24 cellular contexts compared by ENCODE assay signal in genomic region chr6:158697798-158698197, GRCh38. TPM values are rescaled to one million over a fixed set of nuclear protein-coding genes. Genes with fewer than 3 reads are reported as not detected.
A peak's percentile ranks its signal among the peaks of the same experiment; 100 is the strongest.
DNase-seq lines count a peak whose midpoint lies in the region; TF ChIP-seq lines count a peak whose summit lies in the region.
"Had no signal": no experiment of that assay in that cellular context is flagged by ENCODE, and none has a peak within 500 bp of the region (broad histone marks: within the 10 kb centered on the region; RNA-seq: fewer than 3 reads in every experiment).

No MANE protein-coding gene starts in this region.

- peaks cover 83% of the 10 kb centered on the region for H3K36me3 Mint-ChIP-seq in activated T-helper 2 cell treated with anti-CD3 and anti-CD28 coated beads, Interferon-gamma antibody, Interleukin-2, Interleukin-4, amounts not matched to agents 10 μg/mL and 5 μg/mL and 100 μg/mL, durations not matched to agents 14 hours and 24 hours and 36 hours (ENCODE audit: low read depth)

- H3K4me3 ChIP-seq in esophagus muscularis mucosa = no peak overlapping the region
- H3K4me3 ChIP-seq: GM12878, SJSA1, upper lobe of left lung had no signal

- WGBS in esophagus muscularis mucosa = 83% methylated on average over 2 of the region's 2 CpGs

- no peaks in the 10 kb centered on the region for H3K27me3 Mint-ChIP-seq in activated T-helper 2 cell treated with anti-CD3 and anti-CD28 coated beads, Interferon-gamma antibody, Interleukin-2, Interleukin-4, amounts not matched to agents 10 μg/mL and 5 μg/mL and 100 μg/mL, durations not matched to agents 14 hours and 24 hours and 36 hours (ENCODE audit: low read depth)
- H3K27me3 Mint-ChIP-seq: activated B cell treated with CpG ODN at 0.5 μM for 24 hours; activated CD4-positive, alpha-beta memory T cell treated with anti-CD3 and anti-CD28 coated beads, Interleukin-2, amount 10 ng/mL, durations not matched to agents 7 days and 5 days; stimulated activated naive B cell treated with anti-CD40 and anti-IgM and Interleukin-4, amounts not matched to agents 10 μg/mL and 1 μg/mL and 100 μg/mL, for 72 hours had no signal

- peaks cover 0 to 6% (median 1%) of the 10 kb centered on the region in 4 donors for H3K4me1 ChIP-seq in esophagus muscularis mucosa
- H3K4me1 ChIP-seq: foreskin keratinocyte, SJSA1, upper lobe of left lung had no signal

- intact Hi-C loops in activated T-helper 2 cell treated with anti-CD3 and anti-CD28 coated beads, Interferon-gamma antibody, Interleukin-2, Interleukin-4, amounts not matched to agents 10 μg/mL and 5 μg/mL and 100 μg/mL, durations not matched to agents 14 hours and 24 hours and 36 hours (cut with micrococcal nuclease) = loop anchor here (2.0 to 10.0 kb wide), 2 partner anchors 53 to 483 kb away; partner anchors contain the start of gene DYNLT1
- intact Hi-C loops in esophagus muscularis mucosa (cut with DNase I) = loop anchor here (10.0 kb wide), 1 partner anchor 63 kb away; no protein-coding TSS in a partner anchor

- no peaks in the 10 kb centered on the region for H3K36me3 ChIP-seq in esophagus muscularis mucosa
- H3K36me3 ChIP-seq: upper lobe of left lung had no signal

- TF ChIP-seq EP300 in esophagus muscularis mucosa (IDR thresholded peaks at IDR 0.05) = no peak

- no peak overlapping the region for H3K4me3 Mint-ChIP-seq in activated T-helper 2 cell treated with anti-CD3 and anti-CD28 coated beads, Interferon-gamma antibody, Interleukin-2, Interleukin-4, amounts not matched to agents 10 μg/mL and 5 μg/mL and 100 μg/mL, durations not matched to agents 14 hours and 24 hours and 36 hours (ENCODE audit: low read depth)
- H3K4me3 Mint-ChIP-seq: activated B cell treated with CpG ODN at 0.5 μM for 24 hours; activated CD4-positive, alpha-beta memory T cell treated with anti-CD3 and anti-CD28 coated beads, Interleukin-2, amount 10 ng/mL, durations not matched to agents 7 days and 5 days; stimulated activated naive B cell treated with anti-CD40 and anti-IgM and Interleukin-4, amounts not matched to agents 10 μg/mL and 1 μg/mL and 100 μg/mL, for 72 hours had no signal

- peak; percentile 81 for DNase-seq in A172 (ENCODE audit: low spot score)
- peak; percentile 56 for DNase-seq in EL
- no peak for DNase-seq in activated T-helper 2 cell treated with anti-CD3 and anti-CD28 coated beads, Interferon-gamma antibody, Interleukin-2, Interleukin-4, amounts not matched to agents 10 μg/mL and 5 μg/mL and 100 μg/mL, durations not matched to agents 14 hours and 24 hours and 36 hours (ENCODE audit: low spot score)
- peak; percentile 56 for DNase-seq in left kidney (ENCODE audit: low read depth, low spot score)
- no peak for DNase-seq in esophagus muscularis mucosa (ENCODE audit: extremely low spot score)
- DNase-seq in nucleus accumbens (lab: John Stamatoyannopoulos, UW) = no peak
- DNase-seq in activated gamma-delta T cell treated with Interleukin-2 at 50 U/mL for 16 hours = no peak
- no peak for DNase-seq in SIG-M5 treated with dmso at 0.1 percent for 504 hours (lab: John Stamatoyannopoulos, UW; ENCODE audit: unreplicated experiment)
- DNase-seq: activated B cell treated with CpG ODN at 0.5 μM for 24 hours; activated CD4-positive, alpha-beta memory T cell treated with anti-CD3 and anti-CD28 coated beads, Interleukin-2, amount 10 ng/mL, durations not matched to agents 7 days and 5 days; activated gamma-delta T cell; AML-193; anterior cingulate cortex; foreskin keratinocyte; Karpas-422; left cardiac atrium; NCI-H1092 treated with DMSO at 0.1 percent for 48 hours; NCI-H526 treated with DMSO at 0.1 percent for 48 hours; retina; stimulated activated CD4-positive, alpha-beta T cell treated with anti-CD3 and anti-CD28 coated beads, Interleukin-15, amount 100 ng/mL, for 24 hours; stimulated activated naive B cell treated with anti-CD40 and anti-IgM and Interleukin-4, amounts not matched to agents 10 μg/mL and 1 μg/mL and 100 μg/mL, for 72 hours; upper lobe of left lung had no signal

- peak overlapping the region; percentile 91 for H3K27ac Mint-ChIP-seq in activated T-helper 2 cell treated with anti-CD3 and anti-CD28 coated beads, Interferon-gamma antibody, Interleukin-2, Interleukin-4, amounts not matched to agents 10 μg/mL and 5 μg/mL and 100 μg/mL, durations not matched to agents 14 hours and 24 hours and 36 hours
- H3K27ac Mint-ChIP-seq: activated B cell treated with CpG ODN at 0.5 μM for 24 hours; activated CD4-positive, alpha-beta memory T cell treated with anti-CD3 and anti-CD28 coated beads, Interleukin-2, amount 10 ng/mL, durations not matched to agents 7 days and 5 days; stimulated activated naive B cell treated with anti-CD40 and anti-IgM and Interleukin-4, amounts not matched to agents 10 μg/mL and 1 μg/mL and 100 μg/mL, for 72 hours had no signal

- no peaks in the 10 kb centered on the region for H3K9me3 ChIP-seq in esophagus muscularis mucosa
- H3K9me3 ChIP-seq: SJSA1, upper lobe of left lung had no signal

- no peak for TF ChIP-seq POLR2A in esophagus muscularis mucosa (IDR thresholded peaks at IDR 0.05; ENCODE audit: low read depth)

- no peak overlapping the region for H3K27ac ChIP-seq in esophagus muscularis mucosa (replicated peaks in 1 of 4)
- H3K27ac ChIP-seq: foreskin keratinocyte, SJSA1, upper lobe of left lung had no signal

- no peaks in the 10 kb centered on the region for H3K27me3 ChIP-seq in esophagus muscularis mucosa
- H3K27me3 ChIP-seq: foreskin keratinocyte, SJSA1, upper lobe of left lung had no signal

- no peak for TF ChIP-seq CTCF in esophagus muscularis mucosa (IDR thresholded peaks at IDR 0.05)

- peaks cover 25% of the 10 kb centered on the region for H3K4me1 Mint-ChIP-seq in activated T-helper 2 cell treated with anti-CD3 and anti-CD28 coated beads, Interferon-gamma antibody, Interleukin-2, Interleukin-4, amounts not matched to agents 10 μg/mL and 5 μg/mL and 100 μg/mL, durations not matched to agents 14 hours and 24 hours and 36 hours (ENCODE audit: low read depth)
- H3K4me1 Mint-ChIP-seq: activated B cell treated with CpG ODN at 0.5 μM for 24 hours had no signal

- no peaks in the 10 kb centered on the region for H3K9me3 Mint-ChIP-seq in activated T-helper 2 cell treated with anti-CD3 and anti-CD28 coated beads, Interferon-gamma antibody, Interleukin-2, Interleukin-4, amounts not matched to agents 10 μg/mL and 5 μg/mL and 100 μg/mL, durations not matched to agents 14 hours and 24 hours and 36 hours
- H3K9me3 Mint-ChIP-seq: activated B cell treated with CpG ODN at 0.5 μM for 24 hours; activated CD4-positive, alpha-beta memory T cell treated with anti-CD3 and anti-CD28 coated beads, Interleukin-2, amount 10 ng/mL, durations not matched to agents 7 days and 5 days; stimulated activated naive B cell treated with anti-CD40 and anti-IgM and Interleukin-4, amounts not matched to agents 10 μg/mL and 1 μg/mL and 100 μg/mL, for 72 hours had no signal

RNA-seq across cellular contexts. Expression of gene SYTL3, which starts 47.9 kb away (rescaled TPM):
- total RNA-seq in A172 (2014; rRNA removed; shearing (Covaris generic)) = 1.7 and 2.0 TPM in 2 replicates
- total RNA-seq in activated T-helper 2 cell treated with anti-CD3 and anti-CD28 coated beads, Interferon-gamma antibody, Interleukin-2, Interleukin-4, amounts not matched to agents 10 μg/mL and 5 μg/mL and 100 μg/mL, durations not matched to agents 14 hours and 24 hours and 36 hours = 232 and 242 TPM in 2 replicates
- total RNA-seq in esophagus muscularis mucosa = 10 to 100 TPM in 1 of 4 donors, 1 to 10 TPM in 3; 4.8 to 10.1 (median 7.6) TPM

RNA-seq across cellular contexts. Expression of gene DYNLT1, which starts 53.3 kb away (rescaled TPM):
- total RNA-seq in A172 (2014; rRNA removed; shearing (Covaris generic)) = 128 and 154 TPM in 2 replicates
- 94.4 and 108 TPM in 2 replicates for total RNA-seq in activated T-helper 2 cell treated with anti-CD3 and anti-CD28 coated beads, Interferon-gamma antibody, Interleukin-2, Interleukin-4, amounts not matched to agents 10 μg/mL and 5 μg/mL and 100 μg/mL, durations not matched to agents 14 hours and 24 hours and 36 hours
- total RNA-seq in esophagus muscularis mucosa = 100 to 1,000 TPM in 3 of 4 donors, 10 to 100 TPM in 1; 90.7 to 147 (median 102) TPM

Comparison
In these comparisons a context has a peak if more than half of its experiments do, and no peak if none do; other contexts are left out.
1. DNase-seq: peak in A172 (single experiment), EL (single experiment) and left kidney (single experiment); none in activated T-helper 2 cell treated with anti-CD3 and anti-CD28 coated beads, Interferon-gamma antibody, Interleukin-2, Interleukin-4, amounts not matched to agents 10 μg/mL and 5 μg/mL and 100 μg/mL, durations not matched to agents 14 hours and 24 hours and 36 hours (single experiment), esophagus muscularis mucosa (single experiment), nucleus accumbens (0 of 56), activated gamma-delta T cell treated with Interleukin-2 at 50 U/mL for 16 hours (single experiment) and SIG-M5 treated with dmso at 0.1 percent for 504 hours (single experiment).
2. RNA of gene SYTL3, which starts 47.9 kb away (total RNA-seq): 232 to 242 TPM in activated T-helper 2 cell treated with anti-CD3 and anti-CD28 coated beads, Interferon-gamma antibody, Interleukin-2, Interleukin-4, amounts not matched to agents 10 μg/mL and 5 μg/mL and 100 μg/mL, durations not matched to agents 14 hours and 24 hours and 36 hours; 4.8 to 10.1 TPM in esophagus muscularis mucosa and 1.7 to 2.0 TPM in A172; every median in the first group is over 10 times any median in the second.